8 cellular contexts compared by ENCODE assay signal in the genomic region with DNA sequence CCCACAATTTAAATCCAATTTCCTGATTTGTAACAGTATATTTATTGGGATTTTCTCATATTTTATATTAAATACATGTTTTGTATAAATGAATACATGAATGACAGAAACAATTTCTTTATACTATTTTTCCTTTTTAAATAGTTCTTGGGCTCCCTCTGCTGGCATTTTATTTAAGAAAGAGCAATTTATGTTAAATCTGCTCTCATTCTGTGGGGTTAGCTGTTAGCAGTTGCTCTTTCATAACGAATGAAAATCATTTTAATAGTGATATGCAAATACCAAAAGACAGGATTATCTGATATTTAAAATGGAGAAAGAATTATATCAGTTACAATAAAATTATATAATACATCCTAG.
DNase-seq lines count a peak whose midpoint lies in the region; FAIRE-seq lines count a peak whose summit lies in the region.

No MANE protein-coding gene starts in this region.

- intact Hi-C loops in posterior vena cava (cut with DNase I), result no loop called here

- DNase-seq in NCI-H146 (lab: John Stamatoyannopoulos, UW) (peak; percentile 43), astrocyte of the hippocampus (ENCODE audit: low read depth, low spot score) (peak; percentile 41), midbrain (lab: John Stamatoyannopoulos, UW) (peak; percentile 51), posterior vena cava (ENCODE audit: low spot score) (no peak), NCI-H187 (lab: John Stamatoyannopoulos, UW) (no peak)
- DNase-seq in NK-92 treated with Interleukin-12 subunit alpha and Interleukin-12 subunit beta, amount 100 ng/mL, for 24 hours (lab: John Stamatoyannopoulos, UW), result no peak
- DNase-seq in activated naive CD4-positive, alpha-beta T cell treated with anti-CD3 and anti-CD28 coated beads, Interleukin-2, amount 50 U/mL, for 16 hours, result no peak

- peak; percentile 83 for FAIRE-seq in G401.6 (lab: Jason Lieb, UNC)

Comparison
In these comparisons a context has a peak if more than half of its experiments do, and no peak if none do; other contexts are left out.
1. DNase-seq: peak in NCI-H146 (single experiment), astrocyte of the hippocampus (single experiment) and midbrain (single experiment); none in NK-92 treated with Interleukin-12 subunit alpha and Interleukin-12 subunit beta, amount 100 ng/mL, for 24 hours (single experiment), posterior vena cava (single experiment), activated naive CD4-positive, alpha-beta T cell treated with anti-CD3 and anti-CD28 coated beads, Interleukin-2, amount 50 U/mL, for 16 hours (single experiment) and NCI-H187 (0 of 2).